Comparison of ENCODE assay signal across 8 cellular contexts in the genomic region with DNA sequence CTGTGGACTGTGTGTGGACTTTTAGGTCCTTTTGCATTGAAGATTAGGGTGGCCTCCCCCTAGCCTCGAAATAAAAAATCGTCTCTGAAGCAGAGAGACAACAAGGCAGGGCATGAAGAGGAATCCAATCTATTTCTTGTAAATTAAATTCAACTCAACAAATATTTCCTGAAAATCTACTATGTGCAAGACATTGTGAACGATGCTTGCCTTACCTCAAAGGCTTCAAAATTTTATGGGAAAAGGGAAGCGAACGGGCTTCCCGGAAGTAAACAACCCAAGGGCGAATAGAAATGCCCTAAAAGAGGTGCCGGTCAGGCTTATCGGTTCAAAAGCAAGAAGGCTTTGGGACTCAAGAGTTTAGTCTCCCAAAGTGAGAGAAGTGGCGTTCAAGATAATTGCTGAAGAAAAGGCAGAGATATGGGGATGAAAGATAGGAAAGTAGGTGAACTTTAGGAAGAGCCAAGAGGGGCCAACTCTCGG.
A peak's percentile ranks its signal among the peaks of the same experiment; 100 is the strongest.
DNase-seq lines count a peak whose midpoint lies in the region; ATAC-seq and TF ChIP-seq lines count a peak whose summit lies in the region.

No MANE protein-coding gene starts in this region.

- H3K36me3 Mint-ChIP-seq in nephron progenitor cell (ENCODE audit: low read depth): no peaks in the 10 kb centered on the region

- H3K9me3 ChIP-seq in HAP-1: no peaks in the 10 kb centered on the region
- no peaks in the 10 kb centered on the region for H3K9me3 ChIP-seq in effector memory CD4-positive, alpha-beta T cell (ENCODE audit: control insufficient read depth, low read length)

- peak overlapping the region; percentile 99 for H3K4me3 Mint-ChIP-seq in nephron progenitor cell

- ATAC-seq in GM18870 (IDR thresholded peaks at IDR 0.05; ENCODE audit: unreplicated experiment) (no peak), GM21619 (IDR thresholded peaks at IDR 0.05; ENCODE audit: unreplicated experiment) (no peak)

- no peaks in the 10 kb centered on the region for H3K27me3 ChIP-seq in HAP-1 (ENCODE audit: low read depth)
- no peaks in the 10 kb centered on the region for H3K27me3 ChIP-seq in effector memory CD4-positive, alpha-beta T cell (replicated peaks; ENCODE audit: control insufficient read depth, insufficient read depth, low read length, poor library complexity, severe bottlenecking)

- peaks cover 2% of the 10 kb centered on the region for H3K27me3 Mint-ChIP-seq in nephron progenitor cell (ENCODE audit: low read depth, poor library complexity)

- no peaks in the 10 kb centered on the region for H3K36me3 ChIP-seq in HAP-1 (replicated peaks)
- H3K36me3 ChIP-seq in effector memory CD4-positive, alpha-beta T cell (ENCODE audit: control insufficient read depth, insufficient read depth, low read length): no peaks in the 10 kb centered on the region

- DNase-seq in COR-L47 (lab: John Stamatoyannopoulos, UW): peak; percentile 36
- peak; percentile 45 to 55 for DNase-seq in HAP-1 (ENCODE audit: low spot score in 2 of 2)
- DNase-seq in OCI-M1 (lab: John Stamatoyannopoulos, UW): peak; percentile 89
- DNase-seq in effector memory CD4-positive, alpha-beta T cell: no peak
- no peak for DNase-seq in nephron progenitor cell
- no peak for DNase-seq in pons (ENCODE audit: low spot score)

- H3K4me1 Mint-ChIP-seq in nephron progenitor cell: peaks cover 47% of the 10 kb centered on the region

- TF ChIP-seq CTCF in nephron progenitor cell (IDR thresholded peaks at IDR 0.05): no peak

- H3K4me3 ChIP-seq in HAP-1: peak overlapping the region; percentile 81
- peak overlapping the region; percentile 75 for H3K4me3 ChIP-seq in effector memory CD4-positive, alpha-beta T cell (ENCODE audit: insufficient read depth, low read depth, low read length, poor library complexity, severe bottlenecking)

- H3K27ac Mint-ChIP-seq in nephron progenitor cell: peak overlapping the region; percentile 99

- peaks cover 19% of the 10 kb centered on the region for H3K4me1 ChIP-seq in HAP-1
- H3K4me1 ChIP-seq in effector memory CD4-positive, alpha-beta T cell (ENCODE audit: control insufficient read depth, insufficient read depth, low read length, poor library complexity, severe bottlenecking): no peaks in the 10 kb centered on the region

- peak overlapping the region; percentile 72 for H3K27ac ChIP-seq in effector memory CD4-positive, alpha-beta T cell (ENCODE audit: insufficient read depth, low read length, poor library complexity, severe bottlenecking)

- in situ Hi-C loops in HAP-1 (cut with MboI; ENCODE audit: low sequenced_read_pairs): no loop called here

- H3K9me3 Mint-ChIP-seq in nephron progenitor cell: no peaks in the 10 kb centered on the region

Comparison
In these comparisons a context has a peak if more than half of its experiments do, and no peak if none do; other contexts are left out.
1. DNase-seq: peak in COR-L47 (single experiment), HAP-1 (2 of 2) and OCI-M1 (single experiment); none in effector memory CD4-positive, alpha-beta T cell (0 of 3), nephron progenitor cell (single experiment) and pons (single experiment).